ENCODE assay signal across 1 cellular context in the genomic region with DNA sequence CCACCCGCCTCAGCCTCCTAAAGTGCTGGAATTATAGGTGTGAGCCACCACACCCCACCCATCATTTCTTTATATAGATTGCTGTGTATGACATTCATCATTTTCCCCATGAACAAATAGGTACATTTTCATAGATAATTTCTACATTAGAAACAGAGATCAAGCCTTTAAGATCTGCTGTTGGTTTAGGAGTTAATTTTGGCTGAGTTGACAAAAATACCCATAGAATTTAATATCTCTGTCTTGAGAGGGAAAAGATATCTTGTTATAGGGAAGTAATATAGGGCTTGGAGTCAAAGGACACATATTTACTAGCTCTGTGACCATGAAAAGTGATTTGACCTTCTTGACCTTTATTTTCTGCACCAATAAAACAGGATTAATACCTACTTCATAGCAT.
TF ChIP-seq lines count a peak whose summit lies in the region.

No MANE protein-coding gene starts in this region.

TF ChIP-seq in K562, 482 proteins besides CTCF, POLR2A, EP300 and RAD21 (continued from another document):
- TF ChIP-seq CHD7 (IDR thresholded peaks at IDR 0.05; ENCODE audit: low read depth, low read length) (no peak), MYNN (IDR thresholded peaks at IDR 0.05) (no peak), MYNN (CRISPR knock-in tag; IDR thresholded peaks at IDR 0.05) (no peak), MAFK (IDR thresholded peaks at IDR 0.05; ENCODE audit: low read length) (peak; percentile 51; the same call in 1 of the 2 replicates), MAFG (tag; conservative IDR thresholded peaks at IDR 0.05) (peak; percentile 70), ZNF316 (IDR thresholded peaks at IDR 0.05) (peak; percentile 80), C11orf30 (IDR thresholded peaks at IDR 0.05; ENCODE audit: low read depth) (peak; percentile 71), MAFF (IDR thresholded peaks at IDR 0.05; ENCODE audit: low read length) (peak; percentile 70), FOXA3 (CRISPR knock-in tag; conservative IDR thresholded peaks at IDR 0.05 in 1 of 2, IDR thresholded peaks at IDR 0.05 in 1 of 2) (no peak), RBM17 (IDR thresholded peaks at IDR 0.05; ENCODE audit: borderline replicate concordance, low read depth, low read length) (no peak)
